Comparison of ENCODE assay signal across 29 cellular contexts in the genomic region with DNA sequence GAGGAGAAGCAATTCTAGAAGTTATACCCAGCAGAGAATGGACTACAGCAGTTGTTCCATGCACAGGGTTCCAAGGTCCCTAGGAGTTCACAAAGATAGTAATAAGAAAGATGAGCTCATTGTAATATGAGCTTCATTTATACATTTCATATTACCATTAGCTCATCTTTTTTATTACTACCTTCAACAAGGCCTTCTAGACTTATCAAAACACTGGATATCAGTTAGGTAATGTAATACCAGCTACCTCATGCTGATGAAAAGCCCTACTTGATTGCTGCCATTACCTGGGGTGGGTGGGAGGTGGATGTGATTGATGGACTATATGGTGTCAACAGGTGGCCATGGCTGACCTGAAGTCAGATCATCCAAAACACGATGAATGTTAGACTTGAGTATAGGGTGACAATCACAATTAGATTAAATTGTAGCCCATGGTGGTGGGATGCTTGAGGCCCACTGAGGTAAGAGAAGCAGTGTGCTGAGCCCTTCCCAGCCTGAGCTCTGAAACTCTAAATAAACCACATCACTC. TPM values are rescaled to one million over a fixed set of nuclear protein-coding genes. Genes with fewer than 3 reads are reported as not detected.
"Had no signal": no experiment of that assay in that cellular context is flagged by ENCODE, and none has a peak within 500 bp of the region (broad histone marks: within the 10 kb centered on the region; RNA-seq: fewer than 3 reads in every experiment).

No MANE protein-coding gene starts in this region.

- H3K4me1 ChIP-seq: suprapubic skin, testis, thyroid gland, tibial artery, tibial nerve, transverse colon, upper lobe of left lung, upper lobe of right lung, uterus, vagina had no signal

- H3K36me3 ChIP-seq: suprapubic skin, thoracic aorta, thyroid gland, tibial artery, transverse colon, upper lobe of left lung, upper lobe of right lung, uterus, vagina had no signal

- ATAC-seq: stimulated activated effector memory CD8-positive, alpha-beta T cell treated with anti-CD3 and anti-CD28 coated beads, Interleukin-12 subunit alpha, Interleukin-12 subunit beta, amount 100 ng/mL, for 72 hours; stimulated activated memory B cell treated with anti-CD40 and anti-IgM and Interleukin-4, amounts not matched to agents 10 μg/mL and 1 μg/mL and 100 μg/mL, for 72 hours; stimulated activated naive B cell treated with anti-CD40 and anti-IgM and Interleukin-4, amounts not matched to agents 10 μg/mL and 1 μg/mL and 100 μg/mL, for 72 hours; stimulated activated naive CD8-positive, alpha-beta T cell treated with anti-CD3 and anti-CD28 coated beads, Interleukin-15, amount 100 ng/mL, for 72 hours; upper lobe of right lung had no signal

- DNase-seq: stimulated activated CD4-positive, alpha-beta T cell treated with anti-CD3 and anti-CD28 coated beads, Interleukin-2, amount 100 ng/mL, for 48 hours; stimulated activated CD4-positive, alpha-beta T cell treated with anti-CD3 and anti-CD28 coated beads, Interleukin-4, amount 100 ng/mL, for 1 hour; stimulated activated CD4-positive, alpha-beta T cell treated with anti-CD3 and anti-CD28 coated beads, Interleukin-4, amount 100 ng/mL, for 24 hours; stimulated activated CD4-positive, alpha-beta T cell treated with anti-CD3 and anti-CD28 coated beads, Interleukin-4, amount 100 ng/mL, for 4 hours; stimulated activated CD8-positive, alpha-beta memory T cell treated with anti-CD3 and anti-CD28 coated beads, Interleukin-4, amount 100 ng/mL, for 48 hours; stimulated activated naive B cell treated with anti-CD40 and anti-IgM and Interleukin-4, amounts not matched to agents 10 μg/mL and 1 μg/mL and 100 μg/mL, for 72 hours; stimulated activated naive CD4-positive, alpha-beta T cell; stimulated activated naive CD4-positive, alpha-beta T cell treated with Interleukin-2 at 50 U/mL for 16 hours; stimulated activated naive CD8-positive, alpha-beta T cell treated with anti-CD3 and anti-CD28 coated beads, Interleukin-15, amount 100 ng/mL, for 72 hours; stomach; substantia nigra; testis; thyroid gland; tibial artery; transverse colon; trophoblast cell; upper lobe of left lung; upper lobe of right lung; uterus had no signal

- H3K27ac ChIP-seq: stomach, suprapubic skin, testis, thoracic aorta, thyroid gland, tibial artery, tibial nerve, transverse colon, upper lobe of left lung, upper lobe of right lung, uterus, vagina had no signal

- H3K4me3 ChIP-seq: stomach, suprapubic skin, testis, thoracic aorta, thyroid gland, tibial artery, tibial nerve, transverse colon, upper lobe of left lung, upper lobe of right lung, uterus, vagina had no signal

- H3K9me3 ChIP-seq: stomach, suprapubic skin, testis, thoracic aorta, thyroid gland, tibial artery, tibial nerve, transverse colon, upper lobe of left lung, upper lobe of right lung, uterus, vagina had no signal

- H3K27me3 ChIP-seq: stomach, suprapubic skin, testis, thyroid gland, tibial artery, tibial nerve, transverse colon, upper lobe of left lung, upper lobe of right lung, uterus, vagina had no signal

RNA-seq across cellular contexts. Expression of gene SPATA46, which starts 34.1 kb away (rescaled TPM):
- total RNA-seq: stomach, subcutaneous adipose tissue, suprapubic skin, temporal lobe, thoracic aorta, thyroid gland, tibial nerve, transverse colon, upper lobe of left lung, upper lobe of right lung, ureter, urinary bladder, uterus, vagina had no signal
